Comparison of ENCODE assay signal across 10 cellular contexts in the genomic region with DNA sequence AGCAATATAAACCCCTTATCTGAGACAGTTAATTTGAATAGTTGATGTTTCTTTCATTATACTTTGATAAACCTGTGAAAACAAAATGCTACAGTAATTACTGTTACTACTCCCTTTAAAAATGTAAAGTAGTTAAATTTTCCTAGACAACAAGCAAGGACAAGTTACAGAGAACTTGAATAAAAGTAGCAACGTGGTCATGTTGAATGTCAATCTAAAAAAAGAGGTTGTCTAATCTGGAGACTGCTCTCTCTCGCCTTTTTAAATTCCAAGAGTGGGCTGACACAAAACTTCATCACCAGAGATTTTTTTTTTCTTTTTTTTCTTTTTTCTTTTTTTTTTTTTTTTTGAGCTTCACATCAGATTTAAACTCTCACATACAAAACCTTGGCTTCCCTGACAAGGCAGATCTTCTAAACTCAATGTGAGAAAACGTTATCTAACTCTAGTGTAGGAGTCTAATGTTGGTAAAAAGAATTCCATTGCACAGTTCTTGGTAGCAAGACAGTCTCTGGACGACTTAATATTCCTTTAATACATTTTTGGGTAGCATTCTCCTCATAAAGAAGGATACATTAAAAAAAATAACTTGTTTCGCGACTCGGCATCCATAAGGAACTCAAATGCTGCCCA. TPM values are rescaled to one million over a fixed set of nuclear protein-coding genes. Genes with fewer than 3 reads are reported as not detected.
DNase-seq lines count a peak whose midpoint lies in the region; ATAC-seq and TF ChIP-seq lines count a peak whose summit lies in the region.
"Had no signal": no experiment of that assay in that cellular context is flagged by ENCODE, and none has a peak within 500 bp of the region (broad histone marks: within the 10 kb centered on the region; RNA-seq: fewer than 3 reads in every experiment).

No MANE protein-coding gene starts in this region.

- 20 to 26% methylated on average over 7 of the region's 7 CpGs for WGBS in esophagus squamous epithelium, 2 donors

- H3K9me3 ChIP-seq in SJSA1 (replicated peaks) (no peaks in the 10 kb centered on the region), esophagus squamous epithelium (no peaks in the 10 kb centered on the region)

- no peak for TF ChIP-seq CTCF in esophagus squamous epithelium (IDR thresholded peaks at IDR 0.05)
- TF ChIP-seq CTCF in retinal pigment epithelial cell (conservative IDR thresholded peaks at IDR 0.05; ENCODE audit: low read depth, low read length), result no peak

- intact Hi-C loops in esophagus squamous epithelium (cut with DNase I), result no loop called here

- H3K4me3 ChIP-seq in SJSA1, result no peak overlapping the region
- H3K4me3 ChIP-seq in esophagus squamous epithelium, result peak overlapping the region in 3 of 4 donors; percentile 62 to 94 (median 94)
- H3K4me3 ChIP-seq in retinal pigment epithelial cell (ENCODE audit: low read length), result peak overlapping the region; percentile 7

- H3K27me3 ChIP-seq in SJSA1 (replicated peaks) (no peaks in the 10 kb centered on the region), esophagus squamous epithelium (no peaks in the 10 kb centered on the region)

- H3K36me3 ChIP-seq in SJSA1 (no peaks in the 10 kb centered on the region), esophagus squamous epithelium (no peaks in the 10 kb centered on the region)

- H3K4me1 ChIP-seq in SJSA1 (replicated peaks) (peaks cover 22% of the 10 kb centered on the region), esophagus squamous epithelium (peaks cover 3 to 65% (median 11%) of the 10 kb centered on the region in 3 donors)

- no peak for ATAC-seq in HG02840 (IDR thresholded peaks at IDR 0.05; ENCODE audit: low FRiP score, unreplicated experiment)

- H3K27ac ChIP-seq in SJSA1 (peak overlapping the region; percentile 25; the same call in 1 of the 2 replicates), esophagus squamous epithelium (peak overlapping the region; percentile 77 to 100 (median 98))

- DNase-seq in HEK293T (ENCODE audit: extremely low spot score) (no peak), SJSA1 (ENCODE audit: low read depth in 1 of 2, low spot score in 2 of 2) (no peak), esophagus squamous epithelium (lab: John Stamatoyannopoulos, UW) (no peak), retinal pigment epithelial cell (ENCODE audit: low read depth) (no peak), NCI-H446 treated with DMSO at 0.1 percent for 48 hours (lab: John Stamatoyannopoulos, UW) (no peak), NCI-H146 (lab: John Stamatoyannopoulos, UW) (no peak), DMS79 treated with DMSO at 0.1 percent for 48 hours (lab: John Stamatoyannopoulos, UW) (no peak)
- DNase-seq: H9, SHP77 treated with DMSO at 0.1 percent for 48 hours had no signal

- POLR2A ChIA-PET in HEK293T (lab: Yijun Ruan, JAX), result no interaction called here

- no peak for TF ChIP-seq POLR2A in esophagus squamous epithelium (IDR thresholded peaks at IDR 0.05)

- CTCF ChIA-PET in HEK293T (lab: Yijun Ruan, JAX), result interaction anchor here (0.6 kb wide), 1 partner anchor 410 kb away, joined by 3 read pairs; no protein-coding TSS in a partner anchor

TF ChIP-seq in HEK293T, 16 proteins besides CTCF, POLR2A, EP300 and RAD21:
- no peak for TF ChIP-seq SUZ12 (IDR thresholded peaks at IDR 0.05)
- TF ChIP-seq, protein P1, sequence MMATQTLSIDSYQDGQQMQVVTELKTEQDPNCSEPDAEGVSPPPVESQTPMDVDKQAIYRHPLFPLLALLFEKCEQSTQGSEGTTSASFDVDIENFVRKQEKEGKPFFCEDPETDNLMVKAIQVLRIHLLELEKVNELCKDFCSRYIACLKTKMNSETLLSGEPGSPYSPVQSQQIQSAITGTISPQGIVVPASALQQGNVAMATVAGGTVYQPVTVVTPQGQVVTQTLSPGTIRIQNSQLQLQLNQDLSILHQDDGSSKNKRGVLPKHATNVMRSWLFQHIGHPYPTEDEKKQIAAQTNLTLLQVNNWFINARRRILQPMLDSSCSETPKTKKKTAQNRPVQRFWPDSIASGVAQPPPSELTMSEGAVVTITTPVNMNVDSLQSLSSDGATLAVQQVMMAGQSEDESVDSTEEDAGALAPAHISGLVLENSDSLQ (IDR thresholded peaks at IDR 0.05), result peak; percentile 44; the same call in 1 of the 2 replicates
TF ChIP-seq in HEK293T: peak in this region for 1.

RNA-seq across cellular contexts. Expression of a gene that starts 4.1 kb away (rescaled TPM):
- total RNA-seq in SJSA1 (2014; rRNA removed; shearing (Covaris generic)), result 22.1 and 26.9 TPM in 2 replicates
- 100 to 1,000 TPM in 1 of 4 donors, 10 to 100 TPM in 3; 49.1 to 124 (median 61.1) TPM for total RNA-seq in esophagus squamous epithelium
